In genomic region chr5:61771062-61771461, GRCh38 we compare ENCODE assay signal across 9 cellular contexts.
"Had no signal": no experiment of that assay in that cellular context is flagged by ENCODE, and none has a peak within 500 bp of the region (broad histone marks: within the 10 kb centered on the region; RNA-seq: fewer than 3 reads in every experiment).

No MANE protein-coding gene starts in this region.

- H3K36me3 ChIP-seq: HAP-1 had no signal

- H3K4me1 Mint-ChIP-seq: IgD-negative memory B cell had no signal

- H2AFZ ChIP-seq: GM23248 had no signal

- H3K27ac ChIP-seq: GM23248, HL-60 had no signal

- H3K4me1 ChIP-seq: HAP-1 had no signal

- ATAC-seq: HCT116, HepG2 had no signal

- H3K9me3 ChIP-seq: HAP-1 had no signal

- H3K4me3 Mint-ChIP-seq: HFFc6, IgD-negative memory B cell had no signal

- H3K27ac Mint-ChIP-seq: HFFc6, IgD-negative memory B cell had no signal

- H3K9ac ChIP-seq: GM23248 had no signal

- DNase-seq: GM23248, GOT3, H7, HFFc6 had no signal

- H3K36me3 Mint-ChIP-seq: IgD-negative memory B cell had no signal

- FAIRE-seq: HepG2 had no signal

- H3K4me3 ChIP-seq: GM23248, HAP-1 had no signal

- H3K9me3 Mint-ChIP-seq: HFFc6 had no signal
